19 cellular contexts compared by ENCODE assay signal in genomic region chr2:143698888-143699570, GRCh38.
DNase-seq lines count a peak whose midpoint lies in the region; ATAC-seq lines count a peak whose summit lies in the region.
"Had no signal": no experiment of that assay in that cellular context is flagged by ENCODE, and none has a peak within 500 bp of the region (broad histone marks: within the 10 kb centered on the region; RNA-seq: fewer than 3 reads in every experiment).

No MANE protein-coding gene starts in this region.

- no peaks in the 10 kb centered on the region for H3K27me3 Mint-ChIP-seq in activated naive CD8-positive, alpha-beta T cell
- no peaks in the 10 kb centered on the region for H3K27me3 Mint-ChIP-seq in activated naive CD8-positive, alpha-beta T cell treated with anti-CD3 and anti-CD28 coated beads for 36 hours
- H3K27me3 Mint-ChIP-seq: activated CD4-positive, alpha-beta T cell treated with anti-CD3 and anti-CD28 coated beads, Interleukin-2, amount 10 ng/mL, durations not matched to agents 7 days and 5 days; central memory CD8-positive, alpha-beta T cell; effector memory CD8-positive, alpha-beta T cell had no signal

- H3K36me3 Mint-ChIP-seq in activated naive CD8-positive, alpha-beta T cell: peaks cover 36% of the 10 kb centered on the region
- peaks cover 20% of the 10 kb centered on the region for H3K36me3 Mint-ChIP-seq in activated naive CD8-positive, alpha-beta T cell treated with anti-CD3 and anti-CD28 coated beads for 36 hours

- no peak for DNase-seq in activated naive CD8-positive, alpha-beta T cell treated with anti-CD3 and anti-CD28 coated beads for 36 hours
- DNase-seq in MV-4-11 (lab: John Stamatoyannopoulos, UW): peak; percentile 49
- no peak for DNase-seq in UCSD-AML1 (lab: John Stamatoyannopoulos, UW; ENCODE audit: unreplicated experiment)
- no peak for DNase-seq in G401 (ENCODE audit: low spot score)
- DNase-seq: activated CD4-positive, alpha-beta T cell treated with anti-CD3 and anti-CD28 coated beads, Interleukin-2, amount 10 ng/mL, durations not matched to agents 7 days and 5 days; activated effector memory CD4-positive, alpha-beta T cell treated with Interleukin-2 at 50 U/mL for 16 hours; effector memory CD8-positive, alpha-beta T cell; H9; head of caudate nucleus; immature natural killer cell; NCI-H1105 treated with DMSO at 0.1 percent for 48 hours; NCI-H2171; NCI-H69; PC-9; T1000 had no signal

- in situ Hi-C loops in G401 (cut with HindIII; ENCODE audit: low sequenced_read_pairs): no loop called here

- H3K4me3 Mint-ChIP-seq in activated naive CD8-positive, alpha-beta T cell: no peak overlapping the region
- H3K4me3 Mint-ChIP-seq in activated naive CD8-positive, alpha-beta T cell treated with anti-CD3 and anti-CD28 coated beads for 36 hours: no peak overlapping the region
- H3K4me3 Mint-ChIP-seq: activated CD4-positive, alpha-beta T cell treated with anti-CD3 and anti-CD28 coated beads, Interleukin-2, amount 10 ng/mL, durations not matched to agents 7 days and 5 days; central memory CD8-positive, alpha-beta T cell; effector memory CD8-positive, alpha-beta T cell; H9; immature natural killer cell had no signal

- peaks cover 16% of the 10 kb centered on the region for H3K4me1 Mint-ChIP-seq in activated naive CD8-positive, alpha-beta T cell (ENCODE audit: low read depth)
- H3K4me1 Mint-ChIP-seq in activated naive CD8-positive, alpha-beta T cell treated with anti-CD3 and anti-CD28 coated beads for 36 hours: peaks cover 10% of the 10 kb centered on the region

- ATAC-seq in HG02642 (IDR thresholded peaks at IDR 0.05; ENCODE audit: poor library complexity, unreplicated experiment): peak; percentile 35
- no peak for ATAC-seq in HG02973 (IDR thresholded peaks at IDR 0.05; ENCODE audit: unreplicated experiment)
- ATAC-seq: effector memory CD8-positive, alpha-beta T cell had no signal

- H3K9me3 Mint-ChIP-seq in activated naive CD8-positive, alpha-beta T cell (ENCODE audit: low read depth): no peaks in the 10 kb centered on the region
- H3K9me3 Mint-ChIP-seq in activated naive CD8-positive, alpha-beta T cell treated with anti-CD3 and anti-CD28 coated beads for 36 hours: peaks cover 5% of the 10 kb centered on the region
- H3K9me3 Mint-ChIP-seq: central memory CD8-positive, alpha-beta T cell; effector memory CD8-positive, alpha-beta T cell; H9; immature natural killer cell had no signal

- peak overlapping the region; percentile 75 for H3K27ac Mint-ChIP-seq in activated naive CD8-positive, alpha-beta T cell
- no peak overlapping the region for H3K27ac Mint-ChIP-seq in activated naive CD8-positive, alpha-beta T cell treated with anti-CD3 and anti-CD28 coated beads for 36 hours
- H3K27ac Mint-ChIP-seq: activated CD4-positive, alpha-beta T cell treated with anti-CD3 and anti-CD28 coated beads, Interleukin-2, amount 10 ng/mL, durations not matched to agents 7 days and 5 days; H9; immature natural killer cell had no signal
